Comparison of ENCODE assay signal across 23 cellular contexts in genomic region chr4:56348582-56348981, GRCh38.
"Had no signal": no experiment of that assay in that cellular context is flagged by ENCODE, and none has a peak within 500 bp of the region (broad histone marks: within the 10 kb centered on the region; RNA-seq: fewer than 3 reads in every experiment).

No MANE protein-coding gene starts in this region.

- H3K27ac ChIP-seq: epithelial cell of prostate, thoracic aorta, upper lobe of left lung, VCaP had no signal

- ATAC-seq: activated CD8-positive, alpha-beta memory T cell treated with anti-CD3 and anti-CD28 coated beads, Interleukin-2, amount 10 ng/mL, durations not matched to agents 7 days and 5 days; activated CD8-positive, alpha-beta T cell treated with anti-CD3 and anti-CD28 coated beads for 36 hours; activated naive CD4-positive, alpha-beta T cell treated with anti-CD3 and anti-CD28 coated beads, Interleukin-2, amount 50 U/mL, for 72 hours; left colon; mucosa of descending colon had no signal

- H3K27me3 Mint-ChIP-seq: activated CD4-positive, alpha-beta T cell treated with anti-CD3 and anti-CD28 coated beads, Interleukin-2, amount 10 ng/mL, durations not matched to agents 7 days and 5 days; activated CD8-positive, alpha-beta memory T cell treated with anti-CD3 and anti-CD28 coated beads, Interleukin-2, amount 10 ng/mL, durations not matched to agents 7 days and 5 days; activated CD8-positive, alpha-beta T cell treated with anti-CD3 and anti-CD28 coated beads for 36 hours; T-cell had no signal

- H3K27ac Mint-ChIP-seq: activated CD4-positive, alpha-beta T cell treated with anti-CD3 and anti-CD28 coated beads, Interleukin-2, amount 10 ng/mL, durations not matched to agents 7 days and 5 days; activated CD8-positive, alpha-beta memory T cell treated with anti-CD3 and anti-CD28 coated beads, Interleukin-2, amount 10 ng/mL, durations not matched to agents 7 days and 5 days; activated CD8-positive, alpha-beta T cell treated with anti-CD3 and anti-CD28 coated beads for 36 hours; T-cell; T-helper 2 cell treated with Interferon-gamma antibody and Interleukin-4, amounts not matched to agents 5 μg/mL and 100 μg/mL, for 36 hours had no signal

- H3K27me3 ChIP-seq: upper lobe of left lung had no signal

- H3K9me3 Mint-ChIP-seq: activated CD4-positive, alpha-beta T cell treated with anti-CD3 and anti-CD28 coated beads, Interleukin-2, amount 10 ng/mL, durations not matched to agents 7 days and 5 days; activated CD8-positive, alpha-beta T cell treated with anti-CD3 and anti-CD28 coated beads for 36 hours; activated naive CD4-positive, alpha-beta T cell treated with anti-CD3 and anti-CD28 coated beads, Interleukin-2, amount 50 U/mL, for 72 hours; neural crest cell; T-cell; T-helper 2 cell treated with Interferon-gamma antibody and Interleukin-4, amounts not matched to agents 5 μg/mL and 100 μg/mL, for 36 hours had no signal

- H3K4me3 ChIP-seq: mucosa of descending colon, thoracic aorta, upper lobe of left lung had no signal

- H3K4me3 Mint-ChIP-seq: activated CD4-positive, alpha-beta T cell treated with anti-CD3 and anti-CD28 coated beads, Interleukin-2, amount 10 ng/mL, durations not matched to agents 7 days and 5 days; activated CD8-positive, alpha-beta memory T cell treated with anti-CD3 and anti-CD28 coated beads, Interleukin-2, amount 10 ng/mL, durations not matched to agents 7 days and 5 days; activated CD8-positive, alpha-beta T cell treated with anti-CD3 and anti-CD28 coated beads for 36 hours; neural crest cell; T-cell; T-helper 2 cell treated with Interferon-gamma antibody and Interleukin-4, amounts not matched to agents 5 μg/mL and 100 μg/mL, for 36 hours had no signal

- H3K4me1 Mint-ChIP-seq: activated CD8-positive, alpha-beta memory T cell treated with anti-CD3 and anti-CD28 coated beads, Interleukin-2, amount 10 ng/mL, durations not matched to agents 7 days and 5 days; neural crest cell had no signal

- H3K4me1 ChIP-seq: upper lobe of left lung had no signal

- H3K9me3 ChIP-seq: mucosa of descending colon, thoracic aorta, upper lobe of left lung had no signal

- DNase-seq: activated CD4-positive, alpha-beta T cell treated with anti-CD3 and anti-CD28 coated beads, Interleukin-2, amount 10 ng/mL, durations not matched to agents 7 days and 5 days; activated CD4-positive, CD25-positive, alpha-beta regulatory T cell treated with anti-CD3 and anti-CD28 coated beads, Interleukin-2, amount 50 U/mL, for 72 hours; activated CD8-positive, alpha-beta memory T cell treated with anti-CD3 and anti-CD28 coated beads, Interleukin-2, amount 10 ng/mL, durations not matched to agents 7 days and 5 days; activated CD8-positive, alpha-beta T cell treated with anti-CD3 and anti-CD28 coated beads for 36 hours; activated effector memory CD4-positive, alpha-beta T cell treated with anti-CD3 and anti-CD28 coated beads, Interleukin-2, amount 50 U/mL, for 16 hours; activated T-cell treated with anti-CD3 and anti-CD28 coated beads for 4 hours; cortex of kidney; islet precursor cell; left colon; mesenchymal stem cell; mucosa of descending colon; occipital lobe; posterior cingulate gyrus; stimulated activated CD4-positive, alpha-beta T cell treated with anti-CD3 and anti-CD28 coated beads, Interleukin-4, amount 100 ng/mL, for 1 hour; stimulated activated naive CD4-positive, alpha-beta T cell treated with Interleukin-2 at 50 U/mL for 16 hours; T-cell; upper lobe of left lung had no signal
